ENCODE assay signal across 32 cellular contexts in genomic region chr1:8487249-8487648, GRCh38.
"Had no signal": no experiment of that assay in that cellular context is flagged by ENCODE, and none has a peak within 500 bp of the region (broad histone marks: within the 10 kb centered on the region; RNA-seq: fewer than 3 reads in every experiment).

No MANE protein-coding gene starts in this region.

- DNase-seq: activated B cell treated with CpG ODN at 0.5 μM for 24 hours; activated CD4-positive, alpha-beta T cell treated with anti-CD3 and anti-CD28 coated beads for 4 hours; activated CD4-positive, CD25-positive, alpha-beta regulatory T cell treated with anti-CD3 and anti-CD28 coated beads, Interleukin-2, amount 50 U/mL, for 72 hours; activated CD8-positive, alpha-beta T cell treated with anti-CD3 and anti-CD28 coated beads for 36 hours; activated effector memory CD4-positive, alpha-beta T cell treated with anti-CD3 and anti-CD28 coated beads, Interleukin-2, amount 50 U/mL, for 16 hours; activated naive CD4-positive, alpha-beta T cell; activated naive CD4-positive, alpha-beta T cell treated with anti-CD3 and anti-CD28 coated beads, Interleukin-2, amount 50 U/mL, for 16 hours; activated naive CD8-positive, alpha-beta T cell treated with anti-CD3 and anti-CD28 coated beads for 36 hours; activated T-cell treated with anti-CD3 and anti-CD28 coated beads, Interleukin-2, amount 50 U/mL, for 4 hours; amniotic stem cell; aorta; MM.1S; MV-4-11; NCI-H1092; NCI-H1436 treated with DMSO at 0.1 percent for 48 hours; NCI-H1694 treated with DMSO at 0.1 percent for 48 hours; NCI-H2029; NCI-H345; NCI-H524 treated with DMSO at 0.1 percent for 48 hours; NK-92 treated with Interleukin-12 subunit alpha and Interleukin-12 subunit beta, amount 100 ng/mL, for 24 hours; PC-3; Peyer's patch; RPMI8226; SHP77 treated with DMSO at 0.1 percent for 48 hours; SK-N-SH had no signal

- H3K27ac Mint-ChIP-seq: activated B cell treated with CpG ODN at 0.5 μM for 24 hours; activated CD8-positive, alpha-beta T cell treated with anti-CD3 and anti-CD28 coated beads for 36 hours; activated naive CD8-positive, alpha-beta T cell treated with anti-CD3 and anti-CD28 coated beads for 36 hours; activated T-helper 17 cell treated with anti-CD3 and anti-CD28 coated beads, Interleukin-2, amount 50 U/mL, for 72 hours; T-helper 1 cell treated with Interleukin-12 subunit alpha and Interleukin-12 subunit beta and Interleukin-4 antibody, amounts not matched to agents 30 μg/mL and 1 μg/mL, for 36 hours; T-helper 2 cell treated with Interferon-gamma antibody and Interleukin-4, amounts not matched to agents 5 μg/mL and 100 μg/mL, for 36 hours had no signal

- H3K4me3 Mint-ChIP-seq: activated B cell treated with CpG ODN at 0.5 μM for 24 hours; activated CD8-positive, alpha-beta T cell treated with anti-CD3 and anti-CD28 coated beads for 36 hours; activated naive CD8-positive, alpha-beta T cell treated with anti-CD3 and anti-CD28 coated beads for 36 hours; activated T-cell treated with anti-CD3 and anti-CD28 coated beads, Interleukin-2, amount 50 U/mL, for 4 hours; activated T-helper 17 cell treated with anti-CD3 and anti-CD28 coated beads, Interleukin-2, amount 50 U/mL, for 72 hours; central memory CD8-positive, alpha-beta T cell; T-helper 1 cell treated with Interleukin-12 subunit alpha and Interleukin-12 subunit beta and Interleukin-4 antibody, amounts not matched to agents 30 μg/mL and 1 μg/mL, for 36 hours; T-helper 2 cell treated with Interferon-gamma antibody and Interleukin-4, amounts not matched to agents 5 μg/mL and 100 μg/mL, for 36 hours had no signal

- H3K9me3 Mint-ChIP-seq: activated B cell treated with CpG ODN at 0.5 μM for 24 hours; activated CD8-positive, alpha-beta T cell treated with anti-CD3 and anti-CD28 coated beads for 36 hours; activated naive CD8-positive, alpha-beta T cell treated with anti-CD3 and anti-CD28 coated beads for 36 hours; activated T-cell treated with anti-CD3 and anti-CD28 coated beads, Interleukin-2, amount 50 U/mL, for 4 hours; activated T-helper 17 cell treated with anti-CD3 and anti-CD28 coated beads, Interleukin-2, amount 50 U/mL, for 72 hours; central memory CD8-positive, alpha-beta T cell; T-helper 1 cell treated with Interleukin-12 subunit alpha and Interleukin-12 subunit beta and Interleukin-4 antibody, amounts not matched to agents 30 μg/mL and 1 μg/mL, for 36 hours; T-helper 2 cell treated with Interferon-gamma antibody and Interleukin-4, amounts not matched to agents 5 μg/mL and 100 μg/mL, for 36 hours had no signal

- H3K27me3 Mint-ChIP-seq: activated B cell treated with CpG ODN at 0.5 μM for 24 hours; activated CD8-positive, alpha-beta T cell treated with anti-CD3 and anti-CD28 coated beads for 36 hours; activated naive CD8-positive, alpha-beta T cell treated with anti-CD3 and anti-CD28 coated beads for 36 hours; activated T-helper 17 cell treated with anti-CD3 and anti-CD28 coated beads, Interleukin-2, amount 50 U/mL, for 72 hours; central memory CD8-positive, alpha-beta T cell had no signal

- H3K27ac ChIP-seq: cardiac muscle cell, KMS-11, Peyer's patch, SJSA1 had no signal

- ATAC-seq: activated CD8-positive, alpha-beta T cell treated with anti-CD3 and anti-CD28 coated beads for 36 hours; activated T-cell treated with anti-CD3 and anti-CD28 coated beads, Interleukin-2, amount 50 U/mL, for 4 hours; activated T-helper 17 cell treated with anti-CD3 and anti-CD28 coated beads, Interleukin-2, amount 50 U/mL, for 72 hours; PC-3 had no signal

- H3K4me1 Mint-ChIP-seq: central memory CD8-positive, alpha-beta T cell had no signal
